32 cellular contexts compared by ENCODE assay signal in the genomic region with DNA sequence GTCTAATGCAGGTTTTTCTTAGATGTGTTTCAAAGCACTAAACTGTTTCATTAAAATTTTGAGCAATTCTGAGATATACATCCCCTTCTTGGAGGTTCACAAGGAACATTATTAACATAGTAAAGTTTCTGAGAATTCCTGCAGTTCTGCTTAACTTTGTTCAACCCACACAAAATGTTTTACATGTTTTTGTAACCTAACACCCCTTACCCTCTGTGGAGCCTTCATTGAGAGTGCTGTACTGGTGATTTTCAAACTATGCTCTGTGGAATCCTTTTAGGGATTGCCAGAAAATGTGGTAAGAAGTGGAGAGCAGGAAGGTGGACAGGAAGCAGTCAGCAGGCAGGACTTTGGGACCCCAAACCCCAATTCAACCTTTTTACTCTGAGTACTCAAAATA. TPM values are rescaled to one million over a fixed set of nuclear protein-coding genes. Genes with fewer than 3 reads are reported as not detected.
A peak's percentile ranks its signal among the peaks of the same experiment; 100 is the strongest.
DNase-seq lines count a peak whose midpoint lies in the region; ATAC-seq and TF ChIP-seq lines count a peak whose summit lies in the region.
"Had no signal": no experiment of that assay in that cellular context is flagged by ENCODE, and none has a peak within 500 bp of the region (broad histone marks: within the 10 kb centered on the region; RNA-seq: fewer than 3 reads in every experiment).

No MANE protein-coding gene starts in this region.

- in situ Hi-C loops in gastrocnemius medialis (cut with MboI; ENCODE audit: low sequenced_read_pairs in 4 of 4), result no loop called here

- H3K36me3 ChIP-seq in osteoblast (ENCODE audit: insufficient read depth, low read length) (no peaks in the 10 kb centered on the region), gastrocnemius medialis (no peaks in the 10 kb centered on the region)
- H3K36me3 ChIP-seq: adrenal gland, BE2C, cardiac muscle cell, colonic mucosa, ovary had no signal

- no peaks in the 10 kb centered on the region for H3K23me2 ChIP-seq in H9 (ENCODE audit: insufficient read length, low read depth, low read length, poor library complexity, severe bottlenecking)

- H3K14ac ChIP-seq in H9 (ENCODE audit: insufficient read depth, low read length), result no peak overlapping the region

- peak overlapping the region; percentile 61 for H3T11ph ChIP-seq in H9 (ENCODE audit: low read length)

- H4K20me1 ChIP-seq in H9 (ENCODE audit: control insufficient read depth, insufficient read depth, insufficient read length), result no peaks in the 10 kb centered on the region
- no peaks in the 10 kb centered on the region for H4K20me1 ChIP-seq in osteoblast (ENCODE audit: insufficient read depth, low read length)

- H3K27me3 Mint-ChIP-seq in H9 (ENCODE audit: low read depth), result no peaks in the 10 kb centered on the region
- H3K27me3 Mint-ChIP-seq: activated CD4-positive, alpha-beta memory T cell treated with anti-CD3 and anti-CD28 coated beads, Interleukin-2, amount 10 ng/mL, durations not matched to agents 7 days and 5 days; natural killer cell treated with Interleukin-12 subunit alpha and Interleukin-12 subunit beta and Interleukin-15 and Interleukin-18, amount 100 ng/mL, for 72 hours had no signal

- no peak overlapping the region for H3K23ac ChIP-seq in H9 (ENCODE audit: insufficient read length, low read depth, low read length)

- no peaks in the 10 kb centered on the region for H3K9me3 Mint-ChIP-seq in H9
- H3K9me3 Mint-ChIP-seq: activated CD4-positive, alpha-beta memory T cell treated with anti-CD3 and anti-CD28 coated beads, Interleukin-2, amount 10 ng/mL, durations not matched to agents 7 days and 5 days; T-helper 2 cell treated with Interferon-gamma antibody and Interleukin-4, amounts not matched to agents 5 μg/mL and 100 μg/mL, for 36 hours had no signal

- H3K27me3 ChIP-seq in H9 (ENCODE audit: insufficient read depth, low read length) (no peaks in the 10 kb centered on the region), osteoblast (ENCODE audit: insufficient read depth, low read length) (no peaks in the 10 kb centered on the region), gastrocnemius medialis (no peaks in the 10 kb centered on the region)
- H3K27me3 ChIP-seq: BE2C, cardiac muscle cell, colonic mucosa, foreskin keratinocyte, ovary had no signal

- no peak overlapping the region for H3K4me3 Mint-ChIP-seq in H9
- H3K4me3 Mint-ChIP-seq: activated CD4-positive, alpha-beta memory T cell treated with anti-CD3 and anti-CD28 coated beads, Interleukin-2, amount 10 ng/mL, durations not matched to agents 7 days and 5 days; natural killer cell treated with Interleukin-12 subunit alpha and Interleukin-12 subunit beta and Interleukin-15 and Interleukin-18, amount 100 ng/mL, for 72 hours; T-helper 2 cell treated with Interferon-gamma antibody and Interleukin-4, amounts not matched to agents 5 μg/mL and 100 μg/mL, for 36 hours had no signal

- no peaks in the 10 kb centered on the region for H3K4me1 ChIP-seq in H9 (ENCODE audit: insufficient read depth, low read length)
- H3K4me1 ChIP-seq in osteoblast (ENCODE audit: insufficient read depth, low read length), result no peaks in the 10 kb centered on the region
- no peaks in the 10 kb centered on the region for H3K4me1 ChIP-seq in gastrocnemius medialis
- H3K4me1 ChIP-seq: adrenal gland, BE2C, colonic mucosa, foreskin keratinocyte had no signal

- no peaks in the 10 kb centered on the region for H3K9me3 ChIP-seq in H9 (ENCODE audit: control insufficient read depth, low read depth, low read length)
- no peaks in the 10 kb centered on the region for H3K9me3 ChIP-seq in osteoblast (ENCODE audit: low read depth, low read length)
- no peaks in the 10 kb centered on the region for H3K9me3 ChIP-seq in gastrocnemius medialis
- H3K9me3 ChIP-seq: adrenal gland, BE2C, colonic mucosa, ovary had no signal

- no peak overlapping the region for H3K56ac ChIP-seq in H9 (ENCODE audit: insufficient read length, low read depth, low read length)

- ATAC-seq in GM21717 (IDR thresholded peaks at IDR 0.05; ENCODE audit: unreplicated experiment) (no peak), gastrocnemius medialis (no peak)
- ATAC-seq: HCT116; natural killer cell treated with Interleukin-12 subunit alpha and Interleukin-12 subunit beta and Interleukin-15 and Interleukin-18, amount 100 ng/mL, for 72 hours had no signal

- no peak overlapping the region for H3K4ac ChIP-seq in H9 (ENCODE audit: low read depth, low read length)

- H3K27ac ChIP-seq in H9 (ENCODE audit: insufficient read length, low read depth, low read length) (no peak overlapping the region), epithelial cell of prostate (peak overlapping the region; percentile 52), osteoblast (ENCODE audit: low read depth, low read length) (no peak overlapping the region), substantia nigra (ENCODE audit: low read depth, low read length, poor library complexity, severe bottlenecking) (no peak overlapping the region), gastrocnemius medialis (no peak overlapping the region)
- H3K27ac ChIP-seq: adrenal gland, cardiac muscle cell, colonic mucosa, foreskin keratinocyte, ovary had no signal

- H3K4me3 ChIP-seq in osteoblast (ENCODE audit: insufficient read depth, low read length) (no peak overlapping the region), gastrocnemius medialis (no peak overlapping the region)
- H3K4me3 ChIP-seq: adrenal gland, cardiac muscle cell, colonic mucosa, ovary had no signal

- H2BK15ac ChIP-seq in H9 (ENCODE audit: low read depth, low read length), result no peak overlapping the region

- no peak overlapping the region for H4K8ac ChIP-seq in H9 (replicated peaks; ENCODE audit: insufficient read length, low read depth, low read length)

- H2AK5ac ChIP-seq in H9 (ENCODE audit: insufficient read length, low read length), result no peak overlapping the region

- no peak overlapping the region for H3K9ac ChIP-seq in H9 (ENCODE audit: extremely low read depth, insufficient read length, low read length)

- intact Hi-C loops in gastrocnemius medialis (cut with DNase I; ENCODE audit: low total_unique reads), result no loop called here

- DNase-seq in H9 (no peak), amniotic epithelial cell (ENCODE audit: low read depth) (peak; percentile 41), epithelial cell of prostate (ENCODE audit: low read depth, low spot score) (no peak), osteoblast (ENCODE audit: insufficient read length, low spot score, missing footprints) (peak; percentile 3), substantia nigra (lab: John Stamatoyannopoulos, UW) (no peak), NCI-H226 (no peak), gastrocnemius medialis (no peak)
- DNase-seq: ACHN; activated CD4-positive, alpha-beta memory T cell treated with anti-CD3 and anti-CD28 coated beads, Interleukin-2, amount 10 ng/mL, durations not matched to agents 7 days and 5 days; activated CD8-positive, alpha-beta memory T cell treated with anti-CD3 and anti-CD28 coated beads, Interleukin-2, amount 50 U/mL, for 4 hours; activated naive CD4-positive, alpha-beta T cell treated with Interleukin-2 at 50 U/mL for 16 hours; adrenal gland; BE2C; colonic mucosa; effector memory CD4-positive, alpha-beta T cell; Karpas-422; NCI-H1417; NCI-H2029 treated with DMSO at 0.1 percent for 48 hours; NCI-H524 treated with DMSO at 0.1 percent for 48 hours; NK-92 treated with Interleukin-12 subunit alpha and Interleukin-12 subunit beta, amount 100 ng/mL, for 24 hours; ovary; SHP77 treated with DMSO at 0.1 percent for 48 hours; small intestine; stimulated activated naive CD4-positive, alpha-beta T cell treated with Interleukin-2 at 50 U/mL for 16 hours had no signal

- no peak overlapping the region for H3K27ac Mint-ChIP-seq in H9
- H3K27ac Mint-ChIP-seq: activated CD4-positive, alpha-beta memory T cell treated with anti-CD3 and anti-CD28 coated beads, Interleukin-2, amount 10 ng/mL, durations not matched to agents 7 days and 5 days; natural killer cell treated with Interleukin-12 subunit alpha and Interleukin-12 subunit beta and Interleukin-15 and Interleukin-18, amount 100 ng/mL, for 72 hours; T-helper 2 cell treated with Interferon-gamma antibody and Interleukin-4, amounts not matched to agents 5 μg/mL and 100 μg/mL, for 36 hours had no signal

- no peak for TF ChIP-seq POLR2A in gastrocnemius medialis (IDR thresholded peaks at IDR 0.05)

- H4K91ac ChIP-seq in H9 (ENCODE audit: insufficient read length, low read depth, low read length), result no peak overlapping the region

- H2BK5ac ChIP-seq in H9 (ENCODE audit: insufficient read length, low read length), result no peak overlapping the region

- no peak overlapping the region for H2BK120ac ChIP-seq in H9 (ENCODE audit: low read depth, low read length, poor library complexity, severe bottlenecking)

- H3K79me2 ChIP-seq in H9 (ENCODE audit: insufficient read depth, low read length) (no peaks in the 10 kb centered on the region), osteoblast (ENCODE audit: insufficient read depth, low read length) (no peaks in the 10 kb centered on the region)

- no peak overlapping the region for H2BK12ac ChIP-seq in H9 (ENCODE audit: insufficient read length, low read depth, low read length)

- H2AFZ ChIP-seq in H9 (ENCODE audit: low read length) (no peak overlapping the region), osteoblast (ENCODE audit: low read length) (no peak overlapping the region)

- TF ChIP-seq CTCF in H9 (conservative IDR thresholded peaks at IDR 0.05) (no peak), osteoblast (IDR thresholded peaks at IDR 0.05; ENCODE audit: extremely low read depth, low read depth, low read length) (no peak), gastrocnemius medialis (IDR thresholded peaks at IDR 0.05 in 4 of 5, conservative IDR thresholded peaks at IDR 0.05 in 1 of 5) (no peak)

- no peak overlapping the region for H4K5ac ChIP-seq in H9 (ENCODE audit: insufficient read length, low read depth, low read length)

- H3K18ac ChIP-seq in H9 (ENCODE audit: insufficient read length, low read depth, low read length), result no peak overlapping the region

- no peak overlapping the region for H2BK20ac ChIP-seq in H9 (ENCODE audit: low read depth, low read length, poor library complexity, severe bottlenecking)

- H3K4me2 ChIP-seq in H9 (ENCODE audit: insufficient read depth, insufficient read length, low read length) (no peak overlapping the region), osteoblast (ENCODE audit: insufficient read depth, low read length) (no peak overlapping the region)

- no peaks in the 10 kb centered on the region for H3K79me1 ChIP-seq in H9 (ENCODE audit: insufficient read depth, low read depth, low read length, poor library complexity, severe bottlenecking)

- H3K36me3 Mint-ChIP-seq in H9 (ENCODE audit: insufficient read depth in 1 of 3, low read depth in 3 of 3), result no peaks in the 10 kb centered on the region
- H3K36me3 Mint-ChIP-seq: natural killer cell treated with Interleukin-12 subunit alpha and Interleukin-12 subunit beta and Interleukin-15 and Interleukin-18, amount 100 ng/mL, for 72 hours had no signal

- peaks cover 7 to 13% of the 10 kb centered on the region in 2 experiments for H3K4me1 Mint-ChIP-seq in H9
- H3K4me1 Mint-ChIP-seq: activated CD4-positive, alpha-beta memory T cell treated with anti-CD3 and anti-CD28 coated beads, Interleukin-2, amount 10 ng/mL, durations not matched to agents 7 days and 5 days had no signal

RNA-seq across cellular contexts. Expression of a gene that starts 53.6 kb away (rescaled TPM):
- not detected in 2 replicates for total RNA-seq in H9 (2021)
- total RNA-seq in osteoblast, result 1.8 and 3.2 TPM in 2 replicates
- under 1 TPM in 1 of 4 donors, not detected in 3; 0.16 TPM for total RNA-seq in gastrocnemius medialis
- total RNA-seq: activated CD4-positive, alpha-beta memory T cell treated with anti-CD3 and anti-CD28 coated beads, Interleukin-2, amount 10 ng/mL, durations not matched to agents 7 days and 5 days; adrenal gland; cardiac muscle cell; foreskin keratinocyte; natural killer cell treated with Interleukin-12 subunit alpha and Interleukin-12 subunit beta and Interleukin-15 and Interleukin-18, amount 100 ng/mL, for 72 hours; temporal lobe; urinary bladder had no signal

Comparison
In these comparisons a context has a peak if more than half of its experiments do, and no peak if none do; other contexts are left out.
1. DNase-seq: peak in amniotic epithelial cell (single experiment) and osteoblast (single experiment); none in H9 (single experiment), epithelial cell of prostate (single experiment), substantia nigra (0 of 49), NCI-H226 (single experiment) and gastrocnemius medialis (0 of 2).